In the genomic region with DNA sequence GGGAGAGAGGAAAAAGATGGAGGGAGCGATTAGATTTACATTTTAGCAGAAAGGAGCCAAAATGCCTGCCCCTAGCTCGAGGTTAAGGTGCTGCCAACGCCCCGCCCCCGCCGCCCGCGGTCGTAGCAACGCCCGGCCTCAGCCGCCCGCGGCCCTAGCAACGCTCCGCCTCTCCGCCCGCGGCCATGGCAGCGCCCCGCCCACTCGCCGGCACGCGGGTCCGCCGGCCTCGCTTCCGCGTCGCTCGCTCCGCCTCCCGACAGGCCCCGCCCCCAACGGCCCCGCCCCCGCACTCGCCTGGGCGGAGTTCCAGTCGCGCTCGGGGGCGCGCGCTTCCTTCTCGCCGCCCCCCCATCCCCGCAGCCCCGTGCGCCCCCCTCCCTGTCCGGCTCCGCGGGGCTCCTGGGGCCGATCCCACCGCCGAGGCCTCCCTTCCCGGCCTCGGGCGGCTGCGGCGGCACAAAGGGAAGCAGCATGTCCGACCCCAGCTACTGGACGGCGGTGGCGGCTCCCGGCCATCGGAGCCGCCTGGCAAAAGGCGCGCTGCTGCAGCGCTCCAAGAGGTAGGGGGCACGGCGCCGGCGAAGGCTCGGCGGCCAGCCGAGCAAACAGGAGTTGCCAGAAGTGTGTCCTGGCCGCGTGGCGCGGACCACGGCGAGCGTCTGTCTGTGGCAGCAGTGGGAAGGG, we compare ENCODE assay signal across 8 cellular contexts. TPM values are rescaled to one million over a fixed set of nuclear protein-coding genes. Genes with fewer than 3 reads are reported as not detected.
DNase-seq lines count a peak whose midpoint lies in the region; ATAC-seq, FAIRE-seq and TF ChIP-seq lines count a peak whose summit lies in the region.

No MANE protein-coding gene starts in this region.

- H3K56ac ChIP-seq in H1 (replicated peaks; ENCODE audit: insufficient read length, low read depth, low read length) = no peak overlapping the region

- H3K23me2 ChIP-seq in H1 (ENCODE audit: low read depth, low read length) = peaks cover 7% of the 10 kb centered on the region

- H4K91ac ChIP-seq in H1 (replicated peaks; ENCODE audit: insufficient read length, low read length) = peak overlapping the region; percentile 17

- peak overlapping the region; percentile 78 for H3K18ac ChIP-seq in H1 (ENCODE audit: extremely low read depth, low read length)

- H2BK20ac ChIP-seq in H1 (ENCODE audit: low read length) = no peak overlapping the region

- peak overlapping the region; percentile 55 to 73 (median 69) for H3K4me3 ChIP-seq in BLaER1 treated with 17β-estradiol and CSF1 and Interleukin-3, amounts not matched to agents 10 nM and 100 nM
- peak overlapping the region; percentile 70 to 85 (median 76) for H3K4me3 ChIP-seq in H1 (ENCODE audit: extremely low read depth in 1 of 4, insufficient read depth in 2 of 4, low read depth in 3 of 4, low read length in 4 of 4)

- no peak overlapping the region for H3K4ac ChIP-seq in H1 (replicated peaks; ENCODE audit: insufficient read length, low read depth, low read length)

- H3K27ac ChIP-seq in BLaER1 treated with 17β-estradiol and CSF1 and Interleukin-3, amounts not matched to agents 10 nM and 100 nM = peak overlapping the region in 10 of 11 experiments; percentile 23 to 76 (median 70); a peak in 19 of 22 replicates
- H3K27ac ChIP-seq in H1 (ENCODE audit: low read depth, low read length) = peak overlapping the region; percentile 50

- H3K4me2 ChIP-seq in BLaER1 treated with 17β-estradiol and CSF1 and Interleukin-3, amounts not matched to agents 10 nM and 100 nM = peak overlapping the region; percentile 90 to 100 (median 98)
- peak overlapping the region; percentile 86 to 94 for H3K4me2 ChIP-seq in H1 (ENCODE audit: insufficient read depth in 1 of 2, low read depth in 2 of 2, low read length in 2 of 2)

- TF ChIP-seq POLR2A in H1 (IDR thresholded peaks at IDR 0.05; ENCODE audit: control extremely low read depth in 1 of 2, low read depth in 2 of 2, low read length in 2 of 2) = peak in 1 of 2 experiments; percentile 74; a peak in 2 of 3 replicates

- peak overlapping the region; percentile 70 to 85 (median 80) for H3K9ac ChIP-seq in BLaER1 treated with 17β-estradiol and CSF1 and Interleukin-3, amounts not matched to agents 10 nM and 100 nM
- peak overlapping the region; percentile 56 to 82 (median 70) for H3K9ac ChIP-seq in H1 (replicated peaks in 1 of 4; ENCODE audit: extremely low read depth in 1 of 4, low read depth in 3 of 4, low read length in 3 of 4)

- peaks cover 7% of the 10 kb centered on the region; the same call in 1 of the 2 replicates for H3K79me1 ChIP-seq in H1 (ENCODE audit: low read depth, low read length)

- H3K23ac ChIP-seq in H1 (ENCODE audit: insufficient read length) = no peak overlapping the region

- no peaks in the 10 kb centered on the region for H3K9me3 ChIP-seq in BLaER1 treated with 17β-estradiol and CSF1 and Interleukin-3, amounts not matched to agents 10 nM and 100 nM (replicated peaks in 1 of 11)
- H3K9me3 ChIP-seq in H1 (ENCODE audit: insufficient read depth in 2 of 2, low read depth in 1 of 2, low read length in 1 of 2) = no peaks in the 10 kb centered on the region

- H4K5ac ChIP-seq in H1 (ENCODE audit: insufficient read length, low read depth, low read length) = peak overlapping the region; percentile 45

- POLR2A ChIA-PET in H1 (lab: Charles Lee; ENCODE audit: partially characterized antibody) = interaction anchor here (0.6 to 2.1 kb wide), 14 partner anchors 9 to 258 kb away, joined by 3 to 19 read pairs (median 3); a partner anchor contains a TSS

- no peak for TF ChIP-seq CTCF in H1 (IDR thresholded peaks at IDR 0.05; ENCODE audit: control extremely low read depth in 1 of 3, insufficient read depth in 1 of 3, low read depth in 1 of 3, low read length in 3 of 3)

- ATAC-seq in GM19397 (IDR thresholded peaks at IDR 0.05; ENCODE audit: unreplicated experiment) = peak; percentile 82

- H2BK120ac ChIP-seq in H1 (replicated peaks; ENCODE audit: low read depth, low read length) = no peak overlapping the region

- H3K27me3 ChIP-seq in BLaER1 treated with 17β-estradiol and CSF1 and Interleukin-3, amounts not matched to agents 10 nM and 100 nM = no peaks in the 10 kb centered on the region
- H3K27me3 ChIP-seq in H1 (replicated peaks in 1 of 4; ENCODE audit: control insufficient read depth in 3 of 4, extremely low read depth in 1 of 4, insufficient read depth in 3 of 4, low read length in 3 of 4) = peaks cover 0 to 3% (median 1%) of the 10 kb centered on the region in 4 experiments; a peak in 1 of 7 replicates

- no peak for FAIRE-seq in H1 (lab: Jason Lieb, UNC)

- peaks cover 0 to 5% of the 10 kb centered on the region in 2 experiments; a peak in 1 of 4 replicates for H3K79me2 ChIP-seq in H1 (ENCODE audit: control insufficient read depth in 1 of 2, insufficient read depth in 2 of 2, low read length in 2 of 2)

- H3K14ac ChIP-seq in H1 (ENCODE audit: insufficient read length) = no peak overlapping the region

- no peak overlapping the region for H2BK15ac ChIP-seq in H1 (ENCODE audit: low read length)

- TF ChIP-seq EP300 in H1 (IDR thresholded peaks at IDR 0.05; ENCODE audit: borderline replicate concordance in 1 of 2, low read depth in 2 of 2, low read length in 2 of 2) = no peak

- peaks cover 20 to 84% (median 40%) of the 10 kb centered on the region in 11 experiments; a peak in 20 of 22 replicates for H4K20me1 ChIP-seq in BLaER1 treated with 17β-estradiol and CSF1 and Interleukin-3, amounts not matched to agents 10 nM and 100 nM
- peaks cover 0 to 7% of the 10 kb centered on the region in 2 experiments for H4K20me1 ChIP-seq in H1 (replicated peaks in 1 of 2; ENCODE audit: control insufficient read depth in 1 of 2, insufficient read depth in 2 of 2, low read length in 2 of 2)

- no peak overlapping the region for H2AK5ac ChIP-seq in H1 (ENCODE audit: low read depth, low read length)

- peaks cover 36 to 59% (median 40%) of the 10 kb centered on the region in 10 experiments for H3K4me1 ChIP-seq in BLaER1 treated with 17β-estradiol and CSF1 and Interleukin-3, amounts not matched to agents 10 nM and 100 nM
- H3K4me1 ChIP-seq in H1 (replicated peaks in 1 of 4; ENCODE audit: control insufficient read depth in 3 of 4, insufficient read depth in 4 of 4, low read length in 3 of 4) = peaks cover 3 to 21% (median 8%) of the 10 kb centered on the region in 4 experiments

- H4K8ac ChIP-seq in H1 (ENCODE audit: extremely low read depth, insufficient read depth, low read length) = peak overlapping the region; percentile 93

- TF ChIP-seq RAD21 in H1 (IDR thresholded peaks at IDR 0.05 in 1 of 2, conservative IDR thresholded peaks at IDR 0.05 in 1 of 2; ENCODE audit: low read depth in 2 of 2, low read length in 2 of 2) = no peak; a peak in 1 of 4 replicates

- H2BK12ac ChIP-seq in H1 (ENCODE audit: low read depth, low read length) = no peak overlapping the region

- H2BK5ac ChIP-seq in H1 (ENCODE audit: low read depth, low read length) = peak overlapping the region; percentile 79; the same call in 1 of the 2 replicates

- CTCF ChIA-PET in H1 (lab: Charles Lee; ENCODE audit: partially characterized antibody) = interaction anchor here (0.7 to 1.5 kb wide), 5 partner anchors 14 to 110 kb away, joined by 3 to 4 read pairs (median 4); a partner anchor contains a TSS

- peaks cover 28 to 62% (median 47%) of the 10 kb centered on the region in 11 experiments for H3K36me3 ChIP-seq in BLaER1 treated with 17β-estradiol and CSF1 and Interleukin-3, amounts not matched to agents 10 nM and 100 nM
- 0 out of 8 replicates have a peak, but pooled peaks cover 0 to under 1% (median 0%) of the 10 kb centered on the region in 4 experiments for H3K36me3 ChIP-seq in H1 (ENCODE audit: control insufficient read depth in 2 of 4, insufficient read depth in 4 of 4, low read length in 3 of 4)

- 1% methylated on average over 21 of the region's 86 CpGs; no CpG with 5 or more reads in 1 of the 2 experiments for WGBS in H1 (ENCODE audit: extremely low coverage in 1 of 2, insufficient coverage in 1 of 2, insufficient read length in 1 of 2, insufficient replicate concordance in 2 of 2, low coverage in 1 of 2, low lambda C conversion rate in 2 of 2, missing lambda C conversion rate in 1 of 2), 2 experiments

- H2AFZ ChIP-seq in H1 (ENCODE audit: low read length) = peak overlapping the region; percentile 99; the same call in 1 of the 2 replicates

- peak; percentile 90 for DNase-seq in HK-2 (ENCODE audit: unreplicated experiment)
- DNase-seq in NK-92 treated with Interleukin-12 subunit alpha and Interleukin-12 subunit beta, amount 100 ng/mL, for 24 hours (lab: John Stamatoyannopoulos, UW) = peak; percentile 92
- DNase-seq in activated CD8-positive, alpha-beta memory T cell treated with anti-CD3 and anti-CD28 coated beads for 48 hours (ENCODE audit: low read depth in 2 of 3, low spot score in 2 of 3) = peak; percentile 93 to 95 (median 94)
- DNase-seq in H1 (ENCODE audit: low read depth in 1 of 2, low spot score in 2 of 2) = peak in 1 of 2 experiments; percentile 97
- peak; percentile 98 for DNase-seq in mesenteric fat pad (ENCODE audit: low spot score)
- DNase-seq in stimulated activated CD8-positive, alpha-beta memory T cell treated with anti-CD3 and anti-CD28 coated beads, Interleukin-12 subunit alpha, Interleukin-12 subunit beta, amount 100 ng/mL, for 24 hours (ENCODE audit: extremely low read depth) = peak; percentile 85

RNA-seq across cellular contexts. Expression of a gene that starts 20.3 kb away (rescaled TPM):
- 9.0 TPM in 2 replicates for total RNA-seq in H1 (2021; fragmentation: NEBNext Ultra II Directional; extraction: Animal tissue kit (Norgen Biotek cat#: 25700))
- polyA plus RNA-seq in H1 (2011; rRNA removed) = 3.4 and 5.5 TPM in 2 replicates
- 1.5 TPM for polyA plus RNA-seq in H1 (2011; cell fraction: cytosol; rRNA removed)
- 7.7 TPM for polyA plus RNA-seq in H1 (2011; cell fraction: nucleus; rRNA removed)
- 3.2 to 5.5 TPM (median 4.8 TPM) in 4 replicates for polyA plus RNA-seq in H1 (2012, experiment 1 of 2)
- polyA plus RNA-seq in H1 (2012, experiment 2 of 2) = 3.0 TPM
- polyA plus RNA-seq in H1 (2013, experiment 1 of 2) = 3.4 TPM
- 3.1 TPM for polyA plus RNA-seq in H1 (2013, experiment 2 of 2)
- polyA minus RNA-seq in H1 (2011; rRNA and poly(A)+ RNA removed) = 4.8 and 5.0 TPM in 2 replicates
- 6.1 TPM for polyA minus RNA-seq in H1 (2011; cell fraction: cytosol; rRNA and poly(A)+ RNA removed)
- 7.4 TPM for polyA minus RNA-seq in H1 (2011; cell fraction: nucleus; rRNA and poly(A)+ RNA removed)
- 19.1 TPM for total RNA-seq in mesenteric fat pad

RNA-seq across cellular contexts. Expression of a gene that starts 31.1 kb away (rescaled TPM):
- total RNA-seq in H1 (2021; fragmentation: NEBNext Ultra II Directional; extraction: Animal tissue kit (Norgen Biotek cat#: 25700)) = not detected in 2 replicates
- polyA plus RNA-seq in H1 (2011; rRNA removed) = 0.03 and 0.06 TPM in 2 replicates
- not detected for polyA plus RNA-seq in H1 (2011; cell fraction: cytosol; rRNA removed)
- polyA plus RNA-seq in H1 (2011; cell fraction: nucleus; rRNA removed) = not detected
- not detected in 4 replicates for polyA plus RNA-seq in H1 (2012, experiment 1 of 2)
- polyA plus RNA-seq in H1 (2012, experiment 2 of 2) = not detected
- polyA plus RNA-seq in H1 (2013, experiment 1 of 2) = not detected
- not detected for polyA plus RNA-seq in H1 (2013, experiment 2 of 2)
- polyA minus RNA-seq in H1 (2011; rRNA and poly(A)+ RNA removed) = not detected in 2 replicates
- not detected for polyA minus RNA-seq in H1 (2011; cell fraction: cytosol; rRNA and poly(A)+ RNA removed)
- polyA minus RNA-seq in H1 (2011; cell fraction: nucleus; rRNA and poly(A)+ RNA removed) = not detected
- 2.3 TPM for total RNA-seq in mesenteric fat pad

RNA-seq across cellular contexts. Expression of a gene that starts 35.1 kb away (rescaled TPM):
- total RNA-seq in H1 (2021; fragmentation: NEBNext Ultra II Directional; extraction: Animal tissue kit (Norgen Biotek cat#: 25700)) = 53.8 and 57.1 TPM in 2 replicates
- polyA plus RNA-seq in H1 (2011; rRNA removed) = 21.7 and 31.4 TPM in 2 replicates
- 20.2 TPM for polyA plus RNA-seq in H1 (2011; cell fraction: cytosol; rRNA removed)
- 29.8 TPM for polyA plus RNA-seq in H1 (2011; cell fraction: nucleus; rRNA removed)
- 24.6 to 46.9 TPM (median 34.0 TPM) in 4 replicates for polyA plus RNA-seq in H1 (2012, experiment 1 of 2)
- 33.2 TPM for polyA plus RNA-seq in H1 (2012, experiment 2 of 2)
- 45.8 TPM for polyA plus RNA-seq in H1 (2013, experiment 1 of 2)
- 45.9 TPM for polyA plus RNA-seq in H1 (2013, experiment 2 of 2)
- 15.2 and 18.5 TPM in 2 replicates for polyA minus RNA-seq in H1 (2011; rRNA and poly(A)+ RNA removed)
- polyA minus RNA-seq in H1 (2011; cell fraction: cytosol; rRNA and poly(A)+ RNA removed) = 37.8 TPM
- 21.7 TPM for polyA minus RNA-seq in H1 (2011; cell fraction: nucleus; rRNA and poly(A)+ RNA removed)
- 14.8 TPM for total RNA-seq in mesenteric fat pad

RNA-seq across cellular contexts. Expression of a gene that starts 55.8 kb away (rescaled TPM):
- total RNA-seq in H1 (2021; fragmentation: NEBNext Ultra II Directional; extraction: Animal tissue kit (Norgen Biotek cat#: 25700)) = 25.9 and 28.9 TPM in 2 replicates
- 59.5 and 62.4 TPM in 2 replicates for polyA plus RNA-seq in H1 (2011; rRNA removed)
- 58.0 TPM for polyA plus RNA-seq in H1 (2011; cell fraction: cytosol; rRNA removed)
- 51.4 TPM for polyA plus RNA-seq in H1 (2011; cell fraction: nucleus; rRNA removed)
- polyA plus RNA-seq in H1 (2012, experiment 1 of 2) = 25.3 to 49.4 TPM (median 43.4 TPM) in 4 replicates
- polyA plus RNA-seq in H1 (2012, experiment 2 of 2) = 54.5 TPM
- 60.7 TPM for polyA plus RNA-seq in H1 (2013, experiment 1 of 2)
- polyA plus RNA-seq in H1 (2013, experiment 2 of 2) = 66.1 TPM
- polyA minus RNA-seq in H1 (2011; rRNA and poly(A)+ RNA removed) = 39.9 and 40.8 TPM in 2 replicates
- polyA minus RNA-seq in H1 (2011; cell fraction: cytosol; rRNA and poly(A)+ RNA removed) = 26.3 TPM
- polyA minus RNA-seq in H1 (2011; cell fraction: nucleus; rRNA and poly(A)+ RNA removed) = 15.6 TPM
- 236 TPM for total RNA-seq in mesenteric fat pad
